ENCODE assay signal across 13 cellular contexts in genomic region chr3:140816372-140816771, GRCh38.
DNase-seq lines count a peak whose midpoint lies in the region; ATAC-seq and TF ChIP-seq lines count a peak whose summit lies in the region.
"Had no signal": no experiment of that assay in that cellular context is flagged by ENCODE, and none has a peak within 500 bp of the region (broad histone marks: within the 10 kb centered on the region; RNA-seq: fewer than 3 reads in every experiment).

No MANE protein-coding gene starts in this region.

- no peak overlapping the region for H4K8ac ChIP-seq in mesenchymal stem cell (ENCODE audit: low read length)

- no peak overlapping the region for H3K4ac ChIP-seq in mesenchymal stem cell (ENCODE audit: low read depth in 1 of 2, low read length in 2 of 2)

- H3K79me1 ChIP-seq in mesenchymal stem cell (replicated peaks; ENCODE audit: low read length, poor library complexity, severe bottlenecking), result no peaks in the 10 kb centered on the region

- DNase-seq in GM12865 (ENCODE audit: low read depth) (peak; percentile 59), mesenchymal stem cell (no peak), activated gamma-delta T cell treated with Interleukin-2 at 50 U/mL for 16 hours (no peak), NCI-H2029 (lab: John Stamatoyannopoulos, UW) (no peak), activated T-cell treated with anti-CD3 and anti-CD28 coated beads for 4 hours (no peak)
- DNase-seq: activated CD4-positive, alpha-beta T cell treated with anti-CD3 and anti-CD28 coated beads, Interleukin-2, amount 50 U/mL, for 1 hour; foreskin melanocyte; mammary epithelial cell; NCI-H1930; retina had no signal

- H3K36me3 ChIP-seq in mesenchymal stem cell (ENCODE audit: control insufficient read depth in 1 of 2, insufficient read depth in 2 of 2, low read depth in 1 of 2, low read length in 2 of 2), result no peaks in the 10 kb centered on the region

- no peak overlapping the region for H2BK12ac ChIP-seq in mesenchymal stem cell (ENCODE audit: low read length in 2 of 2)

- peak; percentile 98 for ATAC-seq in GM19452 (IDR thresholded peaks at IDR 0.05; ENCODE audit: unreplicated experiment)
- peak; percentile 97 for ATAC-seq in HG02884 (IDR thresholded peaks at IDR 0.05; ENCODE audit: unreplicated experiment)
- ATAC-seq in HG03575 (IDR thresholded peaks at IDR 0.05; ENCODE audit: extremely low read depth, insufficient number of reproducible peaks, low FRiP score, unreplicated experiment), result peak; percentile 92

- no peak overlapping the region for H2BK5ac ChIP-seq in mesenchymal stem cell (ENCODE audit: low read depth, low read length, poor library complexity, severe bottlenecking)

- no peak overlapping the region for H3K4me2 ChIP-seq in mesenchymal stem cell (ENCODE audit: low read length, poor library complexity, severe bottlenecking)

- 60% methylated on average over 1 of the region's 3 CpGs for WGBS in mesenchymal stem cell

- no peaks in the 10 kb centered on the region for H3K4me1 ChIP-seq in mesenchymal stem cell (ENCODE audit: control insufficient read depth, insufficient read depth, low read depth, low read length)

- TF ChIP-seq CTCF in GM12865 (IDR thresholded peaks at IDR 0.05; ENCODE audit: insufficient read depth, low read depth, low read length, missing control alignments), result no peak

- no peak overlapping the region for H4K91ac ChIP-seq in mesenchymal stem cell (ENCODE audit: low read length)

- H2BK15ac ChIP-seq in mesenchymal stem cell (ENCODE audit: low read depth, poor library complexity, severe bottlenecking), result no peak overlapping the region

- peaks cover 6% of the 10 kb centered on the region for H3K9me3 ChIP-seq in mesenchymal stem cell (ENCODE audit: control insufficient read depth, low read length)

- no peak overlapping the region for H3K18ac ChIP-seq in mesenchymal stem cell (ENCODE audit: low read depth in 1 of 2, low read length in 2 of 2)

- H3K14ac ChIP-seq in mesenchymal stem cell (ENCODE audit: low read length in 2 of 2), result no peak overlapping the region

- H3K9ac ChIP-seq in mesenchymal stem cell (ENCODE audit: low read length), result no peak overlapping the region

- H2AFZ ChIP-seq in mesenchymal stem cell (ENCODE audit: low read depth, low read length), result no peak overlapping the region

- H3K23ac ChIP-seq in mesenchymal stem cell (ENCODE audit: low read length in 2 of 2), result no peak overlapping the region

- H3K4me3 ChIP-seq in GM12865 (ENCODE audit: low read depth, low read length) (no peak overlapping the region), mesenchymal stem cell (ENCODE audit: insufficient read depth in 1 of 2, low read depth in 1 of 2, low read length in 2 of 2) (no peak overlapping the region)

- no peak overlapping the region for H3K27ac ChIP-seq in mesenchymal stem cell (ENCODE audit: low read length, poor library complexity, severe bottlenecking)

- H3K27me3 ChIP-seq in mesenchymal stem cell (ENCODE audit: control insufficient read depth in 1 of 2, insufficient read depth in 1 of 2, low read length in 2 of 2), result peaks cover 0 to 3% of the 10 kb centered on the region in 2 experiments

- H2BK120ac ChIP-seq in mesenchymal stem cell (ENCODE audit: low read depth, low read length), result no peak overlapping the region

- no peak overlapping the region for H2AK5ac ChIP-seq in mesenchymal stem cell (ENCODE audit: low read length, severe bottlenecking)
